15 cellular contexts compared by ENCODE assay signal in genomic region chr7:21023841-21024502, GRCh38.
"Had no signal": no experiment of that assay in that cellular context is flagged by ENCODE, and none has a peak within 500 bp of the region (broad histone marks: within the 10 kb centered on the region; RNA-seq: fewer than 3 reads in every experiment).

No MANE protein-coding gene starts in this region.

- H3K4me1 ChIP-seq: breast epithelium, esophagus squamous epithelium, psoas muscle, sigmoid colon had no signal

- H3K27ac ChIP-seq: breast epithelium, esophagus squamous epithelium, psoas muscle, sigmoid colon had no signal

- H3K36me3 ChIP-seq: breast epithelium, esophagus squamous epithelium, sigmoid colon had no signal

- H3K9me3 ChIP-seq: breast epithelium, esophagus squamous epithelium, psoas muscle, sigmoid colon had no signal

- DNase-seq: activated CD4-positive, alpha-beta T cell treated with anti-CD3 and anti-CD28 coated beads for 48 hours; activated CD8-positive, alpha-beta T cell treated with anti-CD3 and anti-CD28 coated beads, Interleukin-2, amount 10 ng/mL, durations not matched to agents 7 days and 5 days; activated naive CD4-positive, alpha-beta T cell; aorta; esophagus squamous epithelium; foreskin fibroblast; naive thymus-derived CD4-positive, alpha-beta T cell; occipital lobe; psoas muscle; sigmoid colon; stimulated activated CD4-positive, alpha-beta T cell treated with anti-CD3 and anti-CD28 coated beads, Interleukin-2, amount 100 ng/mL, for 24 hours; stimulated activated naive CD4-positive, alpha-beta T cell; substantia nigra; trophoblast cell had no signal

- H3K4me3 ChIP-seq: breast epithelium, esophagus squamous epithelium, psoas muscle, sigmoid colon had no signal
